ENCODE assay signal across 1 cellular context in the genomic region with DNA sequence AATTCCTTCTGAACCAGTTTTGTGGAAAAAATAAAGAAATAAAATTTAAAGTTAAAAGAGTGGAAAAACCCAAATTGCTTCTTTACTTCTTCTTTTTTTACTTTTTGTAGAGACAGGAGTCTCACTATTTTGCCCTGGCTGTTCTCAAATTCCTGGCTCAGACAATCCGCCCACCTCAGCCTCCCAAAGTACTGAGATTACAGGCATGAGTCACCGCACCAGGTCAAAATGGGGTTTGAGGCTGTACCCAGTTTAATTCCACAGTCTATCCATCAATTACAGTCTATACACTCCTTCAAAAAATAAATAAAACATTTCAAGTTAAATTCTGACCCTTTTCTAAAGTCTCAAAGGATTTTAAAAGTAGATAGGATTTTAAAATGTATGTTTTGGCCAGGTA.
TF ChIP-seq lines count a peak whose summit lies in the region.

No MANE protein-coding gene starts in this region.

TF ChIP-seq in K562, 482 proteins besides CTCF, POLR2A, EP300 and RAD21 (continued from another document):
- TF ChIP-seq, protein P1, sequence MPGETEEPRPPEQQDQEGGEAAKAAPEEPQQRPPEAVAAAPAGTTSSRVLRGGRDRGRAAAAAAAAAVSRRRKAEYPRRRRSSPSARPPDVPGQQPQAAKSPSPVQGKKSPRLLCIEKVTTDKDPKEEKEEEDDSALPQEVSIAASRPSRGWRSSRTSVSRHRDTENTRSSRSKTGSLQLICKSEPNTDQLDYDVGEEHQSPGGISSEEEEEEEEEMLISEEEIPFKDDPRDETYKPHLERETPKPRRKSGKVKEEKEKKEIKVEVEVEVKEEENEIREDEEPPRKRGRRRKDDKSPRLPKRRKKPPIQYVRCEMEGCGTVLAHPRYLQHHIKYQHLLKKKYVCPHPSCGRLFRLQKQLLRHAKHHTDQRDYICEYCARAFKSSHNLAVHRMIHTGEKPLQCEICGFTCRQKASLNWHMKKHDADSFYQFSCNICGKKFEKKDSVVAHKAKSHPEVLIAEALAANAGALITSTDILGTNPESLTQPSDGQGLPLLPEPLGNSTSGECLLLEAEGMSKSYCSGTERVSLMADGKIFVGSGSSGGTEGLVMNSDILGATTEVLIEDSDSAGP (CRISPR knock-in tag; IDR thresholded peaks at IDR 0.05) = no peak
- TF ChIP-seq KLF13 (tag; IDR thresholded peaks at IDR 0.05; ENCODE audit: borderline replicate concordance, low read depth) (no peak), SNRNP70 (optimal IDR thresholded peaks at IDR 0.05; ENCODE audit: low read depth, low read length) (no peak)
- TF ChIP-seq, protein P2, sequence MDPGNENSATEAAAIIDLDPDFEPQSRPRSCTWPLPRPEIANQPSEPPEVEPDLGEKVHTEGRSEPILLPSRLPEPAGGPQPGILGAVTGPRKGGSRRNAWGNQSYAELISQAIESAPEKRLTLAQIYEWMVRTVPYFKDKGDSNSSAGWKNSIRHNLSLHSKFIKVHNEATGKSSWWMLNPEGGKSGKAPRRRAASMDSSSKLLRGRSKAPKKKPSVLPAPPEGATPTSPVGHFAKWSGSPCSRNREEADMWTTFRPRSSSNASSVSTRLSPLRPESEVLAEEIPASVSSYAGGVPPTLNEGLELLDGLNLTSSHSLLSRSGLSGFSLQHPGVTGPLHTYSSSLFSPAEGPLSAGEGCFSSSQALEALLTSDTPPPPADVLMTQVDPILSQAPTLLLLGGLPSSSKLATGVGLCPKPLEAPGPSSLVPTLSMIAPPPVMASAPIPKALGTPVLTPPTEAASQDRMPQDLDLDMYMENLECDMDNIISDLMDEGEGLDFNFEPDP (CRISPR knock-in tag; IDR thresholded peaks at IDR 0.05) = no peak
- TF ChIP-seq, protein P3, sequence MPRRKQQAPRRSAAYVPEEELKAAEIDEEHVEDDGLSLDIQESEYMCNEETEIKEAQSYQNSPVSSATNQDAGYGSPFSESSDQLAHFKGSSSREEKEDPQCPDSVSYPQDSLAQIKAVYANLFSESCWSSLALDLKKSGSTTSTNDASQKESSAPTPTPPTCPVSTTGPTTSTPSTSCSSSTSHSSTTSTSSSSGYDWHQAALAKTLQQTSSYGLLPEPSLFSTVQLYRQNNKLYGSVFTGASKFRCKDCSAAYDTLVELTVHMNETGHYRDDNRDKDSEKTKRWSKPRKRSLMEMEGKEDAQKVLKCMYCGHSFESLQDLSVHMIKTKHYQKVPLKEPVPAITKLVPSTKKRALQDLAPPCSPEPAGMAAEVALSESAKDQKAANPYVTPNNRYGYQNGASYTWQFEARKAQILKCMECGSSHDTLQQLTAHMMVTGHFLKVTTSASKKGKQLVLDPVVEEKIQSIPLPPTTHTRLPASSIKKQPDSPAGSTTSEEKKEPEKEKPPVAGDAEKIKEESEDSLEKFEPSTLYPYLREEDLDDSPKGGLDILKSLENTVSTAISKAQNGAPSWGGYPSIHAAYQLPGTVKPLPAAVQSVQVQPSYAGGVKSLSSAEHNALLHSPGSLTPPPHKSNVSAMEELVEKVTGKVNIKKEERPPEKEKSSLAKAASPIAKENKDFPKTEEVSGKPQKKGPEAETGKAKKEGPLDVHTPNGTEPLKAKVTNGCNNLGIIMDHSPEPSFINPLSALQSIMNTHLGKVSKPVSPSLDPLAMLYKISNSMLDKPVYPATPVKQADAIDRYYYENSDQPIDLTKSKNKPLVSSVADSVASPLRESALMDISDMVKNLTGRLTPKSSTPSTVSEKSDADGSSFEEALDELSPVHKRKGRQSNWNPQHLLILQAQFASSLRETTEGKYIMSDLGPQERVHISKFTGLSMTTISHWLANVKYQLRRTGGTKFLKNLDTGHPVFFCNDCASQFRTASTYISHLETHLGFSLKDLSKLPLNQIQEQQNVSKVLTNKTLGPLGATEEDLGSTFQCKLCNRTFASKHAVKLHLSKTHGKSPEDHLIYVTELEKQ (CRISPR knock-in tag; IDR thresholded peaks at IDR 0.05) = no peak
- TF ChIP-seq, protein P4, sequence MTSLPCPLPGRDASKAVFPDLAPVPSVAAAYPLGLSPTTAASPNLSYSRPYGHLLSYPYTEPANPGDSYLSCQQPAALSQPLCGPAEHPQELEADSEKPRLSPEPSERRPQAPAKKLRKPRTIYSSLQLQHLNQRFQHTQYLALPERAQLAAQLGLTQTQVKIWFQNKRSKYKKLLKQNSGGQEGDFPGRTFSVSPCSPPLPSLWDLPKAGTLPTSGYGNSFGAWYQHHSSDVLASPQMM (CRISPR knock-in tag; IDR thresholded peaks at IDR 0.05) = no peak
- TF ChIP-seq, protein P5, sequence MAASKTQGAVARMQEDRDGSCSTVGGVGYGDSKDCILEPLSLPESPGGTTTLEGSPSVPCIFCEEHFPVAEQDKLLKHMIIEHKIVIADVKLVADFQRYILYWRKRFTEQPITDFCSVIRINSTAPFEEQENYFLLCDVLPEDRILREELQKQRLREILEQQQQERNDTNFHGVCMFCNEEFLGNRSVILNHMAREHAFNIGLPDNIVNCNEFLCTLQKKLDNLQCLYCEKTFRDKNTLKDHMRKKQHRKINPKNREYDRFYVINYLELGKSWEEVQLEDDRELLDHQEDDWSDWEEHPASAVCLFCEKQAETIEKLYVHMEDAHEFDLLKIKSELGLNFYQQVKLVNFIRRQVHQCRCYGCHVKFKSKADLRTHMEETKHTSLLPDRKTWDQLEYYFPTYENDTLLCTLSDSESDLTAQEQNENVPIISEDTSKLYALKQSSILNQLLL (CRISPR knock-in tag; IDR thresholded peaks at IDR 0.05; ENCODE audit: borderline replicate concordance) = no peak
- TF ChIP-seq, protein P6, sequence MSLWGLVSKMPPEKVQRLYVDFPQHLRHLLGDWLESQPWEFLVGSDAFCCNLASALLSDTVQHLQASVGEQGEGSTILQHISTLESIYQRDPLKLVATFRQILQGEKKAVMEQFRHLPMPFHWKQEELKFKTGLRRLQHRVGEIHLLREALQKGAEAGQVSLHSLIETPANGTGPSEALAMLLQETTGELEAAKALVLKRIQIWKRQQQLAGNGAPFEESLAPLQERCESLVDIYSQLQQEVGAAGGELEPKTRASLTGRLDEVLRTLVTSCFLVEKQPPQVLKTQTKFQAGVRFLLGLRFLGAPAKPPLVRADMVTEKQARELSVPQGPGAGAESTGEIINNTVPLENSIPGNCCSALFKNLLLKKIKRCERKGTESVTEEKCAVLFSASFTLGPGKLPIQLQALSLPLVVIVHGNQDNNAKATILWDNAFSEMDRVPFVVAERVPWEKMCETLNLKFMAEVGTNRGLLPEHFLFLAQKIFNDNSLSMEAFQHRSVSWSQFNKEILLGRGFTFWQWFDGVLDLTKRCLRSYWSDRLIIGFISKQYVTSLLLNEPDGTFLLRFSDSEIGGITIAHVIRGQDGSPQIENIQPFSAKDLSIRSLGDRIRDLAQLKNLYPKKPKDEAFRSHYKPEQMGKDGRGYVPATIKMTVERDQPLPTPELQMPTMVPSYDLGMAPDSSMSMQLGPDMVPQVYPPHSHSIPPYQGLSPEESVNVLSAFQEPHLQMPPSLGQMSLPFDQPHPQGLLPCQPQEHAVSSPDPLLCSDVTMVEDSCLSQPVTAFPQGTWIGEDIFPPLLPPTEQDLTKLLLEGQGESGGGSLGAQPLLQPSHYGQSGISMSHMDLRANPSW (CRISPR knock-in tag; IDR thresholded peaks at IDR 0.05) = no peak
TF ChIP-seq in K562: peak in this region for 3.
